16 cellular contexts compared by ENCODE assay signal in the genomic region with DNA sequence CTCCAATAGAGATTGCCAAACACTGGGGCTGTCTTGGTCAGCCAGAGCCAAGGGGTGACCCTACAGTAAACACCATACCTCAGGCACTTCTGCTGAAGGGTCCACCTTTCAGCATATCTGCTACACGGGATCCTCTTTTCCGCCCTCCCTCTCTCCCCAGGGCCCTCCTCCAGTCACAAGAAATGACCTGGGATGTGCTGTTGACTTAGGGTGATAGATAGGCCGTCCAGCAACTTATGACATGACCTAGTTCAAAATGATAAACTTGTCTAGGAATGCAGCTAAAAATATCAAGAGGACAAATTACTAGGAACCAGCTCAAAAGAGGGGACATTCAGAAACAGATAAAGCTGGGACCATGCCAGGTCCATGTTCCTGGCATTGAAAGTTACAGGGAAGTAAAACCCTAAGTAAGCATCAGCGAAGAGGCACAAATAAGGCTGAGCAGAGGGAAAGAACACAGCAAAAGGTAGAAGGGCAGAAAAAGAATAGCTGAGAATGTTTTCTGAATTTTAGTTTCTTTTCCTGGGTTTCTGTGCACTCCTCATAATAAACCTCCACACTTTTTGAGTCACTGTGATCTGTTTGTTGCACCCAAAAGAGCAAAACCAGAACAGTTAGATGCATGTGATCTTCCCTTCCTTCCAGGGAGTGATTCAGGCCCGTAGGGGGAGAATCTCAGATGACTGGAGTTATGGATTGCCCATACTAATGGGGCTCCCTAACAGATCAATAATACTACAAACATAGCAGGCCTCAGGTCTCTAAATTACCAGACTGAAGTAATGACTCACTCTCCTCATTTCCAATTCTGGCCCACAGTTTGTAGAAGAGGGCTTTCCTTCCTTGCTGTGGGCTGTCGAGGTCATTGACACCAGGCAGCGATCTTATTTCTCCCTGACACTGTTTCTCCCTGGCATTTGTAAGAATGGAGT. TPM values are rescaled to one million over a fixed set of nuclear protein-coding genes. Genes with fewer than 3 reads are reported as not detected.
DNase-seq lines count a peak whose midpoint lies in the region; ATAC-seq, FAIRE-seq and TF ChIP-seq lines count a peak whose summit lies in the region.
"Had no signal": no experiment of that assay in that cellular context is flagged by ENCODE, and none has a peak within 500 bp of the region (broad histone marks: within the 10 kb centered on the region; RNA-seq: fewer than 3 reads in every experiment).

No MANE protein-coding gene starts in this region.

- no peak overlapping the region for H3K4me3 Mint-ChIP-seq in immature natural killer cell
- H3K4me3 Mint-ChIP-seq in activated CD4-positive, alpha-beta memory T cell treated with anti-CD3 and anti-CD28 coated beads, Interleukin-2, amount 10 ng/mL, durations not matched to agents 7 days and 5 days, result no peak overlapping the region

- FAIRE-seq in urothelium cell line (lab: Jason Lieb, UNC), result no peak
- FAIRE-seq: endometrium, H54, HTR-8/SVneo had no signal

- H3K4me1 ChIP-seq in HCT116 (ENCODE audit: control insufficient read depth in 1 of 2, insufficient read depth in 2 of 2, low read length in 2 of 2), result peaks cover 0 to 17% of the 10 kb centered on the region in 2 experiments; a peak in 2 of 4 replicates

- CTCF ChIA-PET in HCT116 (lab: Charles Lee), result no interaction called here
- CTCF ChIA-PET in activated CD4-positive, alpha-beta memory T cell treated with anti-CD3 and anti-CD28 coated beads, Interleukin-2, amount 10 ng/mL, durations not matched to agents 7 days and 5 days (lab: Charles Lee), result interaction anchor here (1.2 kb wide), 1 partner anchor 10 kb away, joined by 3 read pairs; no protein-coding TSS in a partner anchor

- H3K36me3 Mint-ChIP-seq in immature natural killer cell, result peaks cover 0 to 5% (median 0%) of the 10 kb centered on the region in 3 donors
- H3K36me3 Mint-ChIP-seq in activated CD4-positive, alpha-beta memory T cell treated with anti-CD3 and anti-CD28 coated beads, Interleukin-2, amount 10 ng/mL, durations not matched to agents 7 days and 5 days (ENCODE audit: low read depth), result no peaks in the 10 kb centered on the region

- no peak overlapping the region for H3K9ac ChIP-seq in HCT116 (ENCODE audit: low read length)

- no peaks in the 10 kb centered on the region for H3K79me2 ChIP-seq in HCT116 (ENCODE audit: insufficient read depth, low read length)

- peaks cover 0 to 10% (median 6%) of the 10 kb centered on the region in 3 donors for H3K27me3 Mint-ChIP-seq in immature natural killer cell (ENCODE audit: low read depth in 3 of 3)
- peaks cover 9% of the 10 kb centered on the region for H3K27me3 Mint-ChIP-seq in activated CD4-positive, alpha-beta memory T cell treated with anti-CD3 and anti-CD28 coated beads, Interleukin-2, amount 10 ng/mL, durations not matched to agents 7 days and 5 days

- H3K9me3 ChIP-seq in HCT116 (ENCODE audit: control insufficient read depth in 1 of 2, insufficient read depth in 1 of 2, low read depth in 1 of 2, low read length in 2 of 2), result no peaks in the 10 kb centered on the region

- no peak overlapping the region for H3K27ac ChIP-seq in HCT116 (ENCODE audit: low read depth, low read length)

- RAD21 ChIA-PET in HCT116 (lab: Charles Lee; ENCODE audit: low non-redundant PET in 1 of 2, low total read pairs in 2 of 2, uncharacterized antibody in 2 of 2, unreplicated experiment in 2 of 2), result no interaction called here

- intact Hi-C loops in HCT116 (cut with micrococcal nuclease), result no loop called here
- intact Hi-C loops in sciatic nerve (cut with DNase I), result no loop called here

- H3K27me3 ChIP-seq in HCT116 (ENCODE audit: insufficient read depth, low read length), result no peaks in the 10 kb centered on the region

- no TSS peak for BruUV-seq in HCT116 (replicated peaks; lab: Mats Ljungman, UMichigan)

- no peaks in the 10 kb centered on the region for H3K36me3 ChIP-seq in HCT116 (ENCODE audit: control insufficient read depth in 1 of 2, insufficient read depth in 2 of 2, low read length in 2 of 2)

- H3K4me3 ChIP-seq in HCT116 (replicated peaks in 1 of 2; ENCODE audit: low read depth in 1 of 2, low read length in 2 of 2) (no peak overlapping the region), choroid plexus epithelial cell (ENCODE audit: low read depth, low read length) (no peak overlapping the region)

- ATAC-seq in HCT116, result no peak
- ATAC-seq in sciatic nerve, result peak; percentile 18
- ATAC-seq in HG02588 (IDR thresholded peaks at IDR 0.05; ENCODE audit: unreplicated experiment), result no peak

- no peak for TF ChIP-seq CTCF in HCT116 (IDR thresholded peaks at IDR 0.05 in 2 of 3, conservative IDR thresholded peaks at IDR 0.05 in 1 of 3; ENCODE audit: borderline replicate concordance in 1 of 3, insufficient read depth in 1 of 3, low read depth in 2 of 3, low read length in 2 of 3)
- no peak for TF ChIP-seq CTCF in choroid plexus epithelial cell (conservative IDR thresholded peaks at IDR 0.05; ENCODE audit: low read depth, low read length)

- H3K9me3 Mint-ChIP-seq in immature natural killer cell, result no peaks in the 10 kb centered on the region
- H3K9me3 Mint-ChIP-seq in activated CD4-positive, alpha-beta memory T cell treated with anti-CD3 and anti-CD28 coated beads, Interleukin-2, amount 10 ng/mL, durations not matched to agents 7 days and 5 days, result no peaks in the 10 kb centered on the region

- no peak for TF ChIP-seq POLR2A in HCT116 (IDR thresholded peaks at IDR 0.05; ENCODE audit: borderline replicate concordance, extremely low read depth, insufficient read depth, insufficient read length)

- POLR2A ChIA-PET in HCT116 (lab: Charles Lee), result no interaction called here
- POLR2A ChIA-PET in activated CD4-positive, alpha-beta memory T cell treated with anti-CD3 and anti-CD28 coated beads, Interleukin-2, amount 10 ng/mL, durations not matched to agents 7 days and 5 days (lab: Charles Lee), result no interaction called here

- H4K20me1 ChIP-seq in HCT116 (ENCODE audit: insufficient read depth), result no peaks in the 10 kb centered on the region

- no peaks in the 10 kb centered on the region for H3K9me2 ChIP-seq in HCT116 (ENCODE audit: insufficient read depth)

- no peak overlapping the region for H3K4me2 ChIP-seq in HCT116 (ENCODE audit: low read length)

- H3K4me1 Mint-ChIP-seq in immature natural killer cell, result no peaks in the 10 kb centered on the region
- no peaks in the 10 kb centered on the region for H3K4me1 Mint-ChIP-seq in activated CD4-positive, alpha-beta memory T cell treated with anti-CD3 and anti-CD28 coated beads, Interleukin-2, amount 10 ng/mL, durations not matched to agents 7 days and 5 days

- DNase-seq in HCT116 (ENCODE audit: low read depth, low spot score), result no peak
- DNase-seq in choroid plexus epithelial cell (ENCODE audit: low read depth), result peak; percentile 38
- DNase-seq in kidney tubule cell (ENCODE audit: low spot score), result peak; percentile 15
- DNase-seq in sciatic nerve (ENCODE audit: low spot score), result no peak
- DNase-seq in immature natural killer cell, result no peak
- no peak for DNase-seq in activated CD4-positive, alpha-beta memory T cell treated with anti-CD3 and anti-CD28 coated beads, Interleukin-2, amount 10 ng/mL, durations not matched to agents 7 days and 5 days
- no peak for DNase-seq in urothelium cell line (ENCODE audit: low spot score)
- DNase-seq: activated T-cell treated with anti-CD3 and anti-CD28 coated beads, Interleukin-2, amount 50 U/mL, for 1 hour; amygdala; DMS53; NCI-H1436; NK-92 treated with Interleukin-12 subunit alpha and Interleukin-12 subunit beta, amount 100 ng/mL, for 24 hours had no signal

- peak overlapping the region; percentile 6 for H2AFZ ChIP-seq in HCT116 (ENCODE audit: low read depth, low read length, poor library complexity, severe bottlenecking)

- no peak for TF ChIP-seq RAD21 in HCT116 (IDR thresholded peaks at IDR 0.05; ENCODE audit: low read depth)

- no peak overlapping the region for H3K27ac Mint-ChIP-seq in immature natural killer cell
- no peak overlapping the region for H3K27ac Mint-ChIP-seq in activated CD4-positive, alpha-beta memory T cell treated with anti-CD3 and anti-CD28 coated beads, Interleukin-2, amount 10 ng/mL, durations not matched to agents 7 days and 5 days

TF ChIP-seq in HCT116, 20 proteins besides CTCF, POLR2A, EP300 and RAD21:
- TF ChIP-seq FOSL1 (IDR thresholded peaks at IDR 0.05; ENCODE audit: low read depth), result no peak
TF ChIP-seq in HCT116: peak in this region for 0.

RNA-seq across cellular contexts. Expression of a gene that starts 48.9 kb away (rescaled TPM):
- 58.5 TPM for total RNA-seq in HCT116 (2021; ENCODE audit: unreplicated experiment)
- polyA plus RNA-seq in HCT116 (2012), result 52.6 and 53.3 TPM in 2 replicates
- total RNA-seq in sciatic nerve, result 19.9 TPM
- polyA plus RNA-seq in immature natural killer cell, result not detected
- under 1 TPM; 0.15 to 0.18 TPM for total RNA-seq in activated CD4-positive, alpha-beta memory T cell treated with anti-CD3 and anti-CD28 coated beads, Interleukin-2, amount 10 ng/mL, durations not matched to agents 7 days and 5 days

Comparison
In these comparisons a context has a peak if more than half of its experiments do, and no peak if none do; other contexts are left out.
1. DNase-seq: peak in choroid plexus epithelial cell (single experiment) and kidney tubule cell (single experiment); none in HCT116 (single experiment), sciatic nerve (single experiment), immature natural killer cell (0 of 3), activated CD4-positive, alpha-beta memory T cell treated with anti-CD3 and anti-CD28 coated beads, Interleukin-2, amount 10 ng/mL, durations not matched to agents 7 days and 5 days (single experiment) and urothelium cell line (single experiment).
2. RNA of a gene that starts 48.9 kb away (total RNA-seq): 58.5 TPM in HCT116 (single experiment) and 19.9 TPM in sciatic nerve (single experiment); 0.15 to 0.18 TPM in activated CD4-positive, alpha-beta memory T cell treated with anti-CD3 and anti-CD28 coated beads, Interleukin-2, amount 10 ng/mL, durations not matched to agents 7 days and 5 days; every median in the first group is over 10 times any median in the second.